Comparison of ENCODE assay signal across 11 cellular contexts in genomic region chrX:101191217-101191750, GRCh38.
A peak's percentile ranks its signal among the peaks of the same experiment; 100 is the strongest.
DNase-seq lines count a peak whose midpoint lies in the region; ATAC-seq and TF ChIP-seq lines count a peak whose summit lies in the region.
"Had no signal": no experiment of that assay in that cellular context is flagged by ENCODE, and none has a peak within 500 bp of the region (broad histone marks: within the 10 kb centered on the region; RNA-seq: fewer than 3 reads in every experiment).

No MANE protein-coding gene starts in this region.

- H3K27me3 ChIP-seq in iPS DF 6.9 (ENCODE audit: control insufficient read depth, insufficient read depth, low read length), result no peaks in the 10 kb centered on the region

- TF ChIP-seq CTCF in GM13977 (IDR thresholded peaks at IDR 0.05; ENCODE audit: extremely low read depth, insufficient read depth, missing control alignments) (no peak), retinal pigment epithelial cell (conservative IDR thresholded peaks at IDR 0.05; ENCODE audit: low read depth, low read length) (no peak)

- no peaks in the 10 kb centered on the region for H3K4me1 ChIP-seq in iPS DF 6.9 (ENCODE audit: control insufficient read depth, insufficient read depth, low read length)

- DNase-seq in GM13977 (ENCODE audit: low spot score), result peak; percentile 25
- peak; percentile 12 for DNase-seq in cerebellar cortex (ENCODE audit: low spot score)
- no peak for DNase-seq in iPS DF 6.9 (ENCODE audit: low read depth, low spot score)
- DNase-seq in retinal pigment epithelial cell (ENCODE audit: low read depth), result no peak
- no peak for DNase-seq in HuH-7 (ENCODE audit: low spot score)
- DNase-seq in activated T-cell treated with anti-CD3 and anti-CD28 coated beads, Interleukin-2, amount 50 U/mL, for 48 hours, result no peak
- DNase-seq: CD8-positive, alpha-beta T cell; central memory CD4-positive, alpha-beta T cell; NCI-H187 had no signal

- peak overlapping the region; percentile 43; the same call in 1 of the 2 replicates for H3K4me3 ChIP-seq in iPS DF 6.9 (ENCODE audit: low read length)
- H3K4me3 ChIP-seq in retinal pigment epithelial cell (ENCODE audit: low read length), result peak overlapping the region; percentile 24

- no peak overlapping the region for H3K27ac ChIP-seq in iPS DF 6.9 (ENCODE audit: low read length)

- in situ Hi-C loops in GM13977 (cut with MboI; ENCODE audit: low pct_unique_long_range_greater_than_20kb, low sequenced_read_pairs, unreplicated experiment), result no loop called here

- no peaks in the 10 kb centered on the region for H3K36me3 ChIP-seq in iPS DF 6.9 (ENCODE audit: control insufficient read depth, insufficient read depth, low read length)

- ATAC-seq in GM19023 (IDR thresholded peaks at IDR 0.05; ENCODE audit: unreplicated experiment) (no peak), GM18511 (IDR thresholded peaks at IDR 0.05; ENCODE audit: unreplicated experiment) (no peak)
- ATAC-seq: CD8-positive, alpha-beta T cell had no signal

- no CpG with 5 or more reads among the region's 50 CpGs for WGBS in iPS DF 6.9 (ENCODE audit: insufficient coverage, insufficient read length)

- no peaks in the 10 kb centered on the region for H3K9me3 ChIP-seq in iPS DF 6.9 (ENCODE audit: control insufficient read depth, insufficient read depth, low read length)

Comparison
In these comparisons a context has a peak if more than half of its experiments do, and no peak if none do; other contexts are left out.
1. DNase-seq: peak in GM13977 (single experiment) and cerebellar cortex (single experiment); none in iPS DF 6.9 (single experiment), retinal pigment epithelial cell (single experiment), HuH-7 (single experiment) and activated T-cell treated with anti-CD3 and anti-CD28 coated beads, Interleukin-2, amount 50 U/mL, for 48 hours (0 of 2).